Comparison of ENCODE assay signal across 8 cellular contexts in genomic region chr4:170990989-170991589, GRCh38.
DNase-seq lines count a peak whose midpoint lies in the region; ATAC-seq and TF ChIP-seq lines count a peak whose summit lies in the region.

No MANE protein-coding gene starts in this region.

- no peaks in the 10 kb centered on the region for H3K9me3 ChIP-seq in neural cell (ENCODE audit: low read length)
- peaks cover 0 to 5% (median 0%) of the 10 kb centered on the region in 8 donors for H3K9me3 ChIP-seq in spleen

- TF ChIP-seq POLR2A in spleen (IDR thresholded peaks at IDR 0.05): no peak

- H3K9me2 ChIP-seq in neural cell (ENCODE audit: insufficient read depth, low read length): no peaks in the 10 kb centered on the region

- TF ChIP-seq CTCF in neural cell (IDR thresholded peaks at IDR 0.05; ENCODE audit: poor library complexity, severe bottlenecking) (peak; percentile 56), spleen (IDR thresholded peaks at IDR 0.05 in 8 of 11, conservative IDR thresholded peaks at IDR 0.05 in 3 of 11) (peak in 1 of 11 experiments; percentile 21)

- H3K4me1 ChIP-seq in spleen: no peaks in the 10 kb centered on the region

- H3K4me3 ChIP-seq in H7 (ENCODE audit: insufficient read depth, low read depth, low read length) (no peak overlapping the region), neural cell (ENCODE audit: low read length) (no peak overlapping the region), spleen (no peak overlapping the region)

- peak; percentile 58 for TF ChIP-seq RAD21 in neural cell (conservative IDR thresholded peaks at IDR 0.05)

- H3K4me2 ChIP-seq in neural cell (ENCODE audit: low read length): no peak overlapping the region

- H4K20me1 ChIP-seq in neural cell (ENCODE audit: insufficient read depth): no peaks in the 10 kb centered on the region

- H3K36me3 ChIP-seq in H7 (replicated peaks; ENCODE audit: control insufficient read depth, insufficient read depth, low read length): no peaks in the 10 kb centered on the region
- H3K36me3 ChIP-seq in neural cell (ENCODE audit: insufficient read depth, low read length): no peaks in the 10 kb centered on the region
- H3K36me3 ChIP-seq in spleen: no peaks in the 10 kb centered on the region

- no peaks in the 10 kb centered on the region for H3K79me2 ChIP-seq in neural cell (replicated peaks; ENCODE audit: insufficient read depth, low read length)

- WGBS in spleen, 5 donors: 43 to 48% (median 46%) methylated on average over 8 of the region's 8 CpGs

- H3K9ac ChIP-seq in neural cell (ENCODE audit: low read length): no peak overlapping the region

- no peaks in the 10 kb centered on the region for H3K27me3 ChIP-seq in H7 (ENCODE audit: control insufficient read depth, insufficient read depth, low read length)
- no peaks in the 10 kb centered on the region for H3K27me3 ChIP-seq in neural cell (ENCODE audit: insufficient read depth, low read depth, low read length)
- H3K27me3 ChIP-seq in spleen (replicated peaks in 1 of 7): no peaks in the 10 kb centered on the region

- intact Hi-C loops in spleen (cut with DNase I; ENCODE audit: low total_unique reads): no loop called here

- ATAC-seq in GM18498 (IDR thresholded peaks at IDR 0.05; ENCODE audit: unreplicated experiment): peak; percentile 96

- H3K27ac ChIP-seq in neural cell (ENCODE audit: low read length): no peak overlapping the region
- H3K27ac ChIP-seq in spleen: no peak overlapping the region

- no peak overlapping the region for H2AFZ ChIP-seq in neural cell (ENCODE audit: low read depth, low read length)

- TF ChIP-seq EP300 in neural cell (conservative IDR thresholded peaks at IDR 0.05; ENCODE audit: poor library complexity, severe bottlenecking): no peak

- peak; percentile 18 for DNase-seq in H7
- DNase-seq in LHCN-M2 (ENCODE audit: low read depth): peak; percentile 0
- peak; percentile 27 for DNase-seq in amniotic epithelial cell (ENCODE audit: low read depth)
- no peak for DNase-seq in NCI-H2196 (lab: John Stamatoyannopoulos, UW; ENCODE audit: unreplicated experiment)
- DNase-seq in activated effector memory CD4-positive, alpha-beta T cell treated with anti-CD3 and anti-CD28 coated beads, Interleukin-2, amount 50 U/mL, for 16 hours: no peak
- no peak for DNase-seq in spleen

- no peaks in the 10 kb centered on the region for H3F3A ChIP-seq in neural cell (ENCODE audit: insufficient read depth, low read length, poor library complexity, severe bottlenecking)

TF ChIP-seq in neural cell, 6 proteins besides CTCF, POLR2A, EP300 and RAD21:
- TF ChIP-seq SMC3 (conservative IDR thresholded peaks at IDR 0.05; ENCODE audit: poor library complexity): peak; percentile 58
- TF ChIP-seq TAF1 (IDR thresholded peaks at IDR 0.05; ENCODE audit: low read depth): no peak

Comparison
In these comparisons a context has a peak if more than half of its experiments do, and no peak if none do; other contexts are left out.
1. DNase-seq: peak in H7 (single experiment), LHCN-M2 (single experiment) and amniotic epithelial cell (single experiment); none in NCI-H2196 (single experiment), activated effector memory CD4-positive, alpha-beta T cell treated with anti-CD3 and anti-CD28 coated beads, Interleukin-2, amount 50 U/mL, for 16 hours (single experiment) and spleen (single experiment).